ENCODE assay signal across 1 cellular context in the genomic region with DNA sequence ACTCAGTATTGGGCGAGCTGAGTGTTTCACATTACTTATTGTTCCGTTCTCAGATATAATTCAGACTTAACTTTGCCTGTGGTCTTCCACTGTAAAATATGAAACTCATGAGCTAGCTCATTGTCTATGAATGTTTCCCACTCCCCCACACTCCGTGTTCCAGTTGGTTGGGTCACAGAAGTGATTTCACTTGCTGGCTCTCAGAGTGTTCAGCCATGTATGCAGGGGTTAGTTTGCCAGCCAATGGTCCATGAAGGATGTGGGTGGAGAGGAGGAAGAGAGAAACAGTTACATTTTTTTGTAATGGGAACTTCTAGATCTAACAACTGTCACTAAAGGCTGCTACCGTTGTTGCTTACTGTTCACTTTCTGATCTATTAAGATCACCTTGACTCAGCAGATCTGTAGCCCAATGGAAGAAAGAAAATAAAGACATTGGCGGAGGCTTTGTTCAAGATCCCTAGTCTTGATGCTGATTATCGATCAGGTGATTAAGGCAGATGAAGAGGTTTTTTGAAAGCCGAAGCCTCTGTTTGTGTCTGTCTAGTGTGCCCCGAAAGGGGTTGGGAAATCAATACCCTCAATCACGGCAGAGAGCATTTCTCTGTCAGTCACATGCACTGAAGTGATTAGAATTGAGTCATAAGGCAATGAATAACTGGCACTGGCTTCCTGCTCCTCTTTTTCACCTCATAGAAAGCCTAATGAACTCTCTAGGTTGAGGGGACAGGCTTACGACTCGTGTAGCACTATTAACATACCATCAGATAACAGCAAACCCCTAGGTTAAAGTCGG.
TF ChIP-seq lines count a peak whose summit lies in the region.

No MANE protein-coding gene starts in this region.

TF ChIP-seq in GM12878, 131 proteins besides CTCF, POLR2A, EP300 and RAD21 (continued from another document and continues in another):
- TF ChIP-seq CEBPZ (IDR thresholded peaks at IDR 0.05; ENCODE audit: low read depth, low read length) (no peak), NBN (IDR thresholded peaks at IDR 0.05) (peak; percentile 74), CEBPB (IDR thresholded peaks at IDR 0.05; ENCODE audit: borderline replicate concordance in 1 of 2, low read depth in 2 of 2, low read length in 2 of 2) (peak in 1 of 2 experiments; percentile 82; a peak in 1 of 4 replicates), KAT2A (conservative IDR thresholded peaks at IDR 0.05; ENCODE audit: control insufficient read depth, low read depth, low read length) (no peak), TCF12 (IDR thresholded peaks at IDR 0.05; ENCODE audit: low read depth, low read length) (peak; percentile 48; the same call in 1 of the 2 replicates), MEF2B (IDR thresholded peaks at IDR 0.05; ENCODE audit: partially characterized antibody, poor library complexity, severe bottlenecking) (peak; percentile 48), RAD51 (IDR thresholded peaks at IDR 0.05) (no peak; the same call in 1 of the 2 replicates), HSF1 (IDR thresholded peaks at IDR 0.05; ENCODE audit: low read depth, low read length) (no peak), RCOR1 (conservative IDR thresholded peaks at IDR 0.05; ENCODE audit: low read depth, low read length) (no peak), PML (IDR thresholded peaks at IDR 0.05; ENCODE audit: low read length) (peak; percentile 48; the same call in 1 of the 2 replicates), SP1 (IDR thresholded peaks at IDR 0.05; ENCODE audit: low read depth, low read length) (no peak), STAT3 (IDR thresholded peaks at IDR 0.05; ENCODE audit: low read depth, low read length) (no peak), RUNX3 (IDR thresholded peaks at IDR 0.05; ENCODE audit: low read length) (peak; percentile 89), SREBF2 (IDR thresholded peaks at IDR 0.05; ENCODE audit: low read length) (no peak), YY1 (IDR thresholded peaks at IDR 0.05; ENCODE audit: low read depth, low read length) (no peak), FOXM1 (IDR thresholded peaks at IDR 0.05; ENCODE audit: low read depth, low read length) (peak; percentile 89; the same call in 1 of the 2 replicates), MEF2A (IDR thresholded peaks at IDR 0.05; ENCODE audit: insufficient read depth, low read depth, low read length) (peak; percentile 78; the same call in 1 of the 2 replicates), TCF3 (IDR thresholded peaks at IDR 0.05; ENCODE audit: borderline replicate concordance, insufficient read depth, low read depth, low read length) (0 out of 2 replicates have a peak, but pooled peaks have one; percentile 44), SUPT20H (IDR thresholded peaks at IDR 0.05; ENCODE audit: borderline replicate concordance, control insufficient read depth, low read depth, low read length) (no peak), RELA (IDR thresholded peaks at IDR 0.05; ENCODE audit: borderline replicate concordance, partially characterized antibody) (no peak), RBBP5 (conservative IDR thresholded peaks at IDR 0.05) (no peak), SMC3 (IDR thresholded peaks at IDR 0.05; ENCODE audit: borderline replicate concordance, low read length) (0 out of 2 replicates have a peak, but pooled peaks have one; percentile 4), PAX8 (IDR thresholded peaks at IDR 0.05) (peak; percentile 93; the same call in 1 of the 2 replicates), BRCA1 (IDR thresholded peaks at IDR 0.05; ENCODE audit: low read depth, low read length) (no peak), ZZZ3 (IDR thresholded peaks at IDR 0.05; ENCODE audit: control insufficient read depth, insufficient read length, low read depth) (no peak), ATF7 (IDR thresholded peaks at IDR 0.05; ENCODE audit: low read depth) (peak; percentile 88), ETV6 (conservative IDR thresholded peaks at IDR 0.05 in 1 of 2, IDR thresholded peaks at IDR 0.05 in 1 of 2; ENCODE audit: borderline replicate concordance in 1 of 2, low read depth in 1 of 2) (peak in 1 of 2 experiments; percentile 81; a peak in 2 of 4 replicates), GATAD2B (conservative IDR thresholded peaks at IDR 0.05; ENCODE audit: low read depth) (peak; percentile 86; the same call in 1 of the 2 replicates), PAX5 (IDR thresholded peaks at IDR 0.05; ENCODE audit: borderline replicate concordance, low read depth, low read length) (peak; percentile 99), NFYA (IDR thresholded peaks at IDR 0.05; ENCODE audit: borderline replicate concordance, low read depth, low read length) (no peak), SRF (IDR thresholded peaks at IDR 0.05; ENCODE audit: low read depth in 2 of 2, low read length in 2 of 2) (0 out of 4 replicates have a peak, but pooled peaks of 1 of the 2 experiments have one; percentile 4), IRF3 (IDR thresholded peaks at IDR 0.05) (no peak), STAT1 (conservative IDR thresholded peaks at IDR 0.05) (no peak)
- TF ChIP-seq, protein P1, sequence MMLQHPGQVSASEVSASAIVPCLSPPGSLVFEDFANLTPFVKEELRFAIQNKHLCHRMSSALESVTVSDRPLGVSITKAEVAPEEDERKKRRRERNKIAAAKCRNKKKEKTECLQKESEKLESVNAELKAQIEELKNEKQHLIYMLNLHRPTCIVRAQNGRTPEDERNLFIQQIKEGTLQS (IDR thresholded peaks at IDR 0.05; ENCODE audit: borderline replicate concordance, extremely low read depth, low read depth, low read length), result no peak
- TF ChIP-seq, protein P2, sequence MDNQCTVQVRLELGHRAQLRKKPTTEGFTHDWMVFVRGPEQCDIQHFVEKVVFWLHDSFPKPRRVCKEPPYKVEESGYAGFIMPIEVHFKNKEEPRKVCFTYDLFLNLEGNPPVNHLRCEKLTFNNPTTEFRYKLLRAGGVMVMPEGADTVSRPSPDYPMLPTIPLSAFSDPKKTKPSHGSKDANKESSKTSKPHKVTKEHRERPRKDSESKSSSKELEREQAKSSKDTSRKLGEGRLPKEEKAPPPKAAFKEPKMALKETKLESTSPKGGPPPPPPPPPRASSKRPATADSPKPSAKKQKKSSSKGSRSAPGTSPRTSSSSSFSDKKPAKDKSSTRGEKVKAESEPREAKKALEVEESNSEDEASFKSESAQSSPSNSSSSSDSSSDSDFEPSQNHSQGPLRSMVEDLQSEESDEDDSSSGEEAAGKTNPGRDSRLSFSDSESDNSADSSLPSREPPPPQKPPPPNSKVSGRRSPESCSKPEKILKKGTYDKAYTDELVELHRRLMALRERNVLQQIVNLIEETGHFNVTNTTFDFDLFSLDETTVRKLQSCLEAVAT (IDR thresholded peaks at IDR 0.05), result peak; percentile 86
- TF ChIP-seq, protein P3, sequence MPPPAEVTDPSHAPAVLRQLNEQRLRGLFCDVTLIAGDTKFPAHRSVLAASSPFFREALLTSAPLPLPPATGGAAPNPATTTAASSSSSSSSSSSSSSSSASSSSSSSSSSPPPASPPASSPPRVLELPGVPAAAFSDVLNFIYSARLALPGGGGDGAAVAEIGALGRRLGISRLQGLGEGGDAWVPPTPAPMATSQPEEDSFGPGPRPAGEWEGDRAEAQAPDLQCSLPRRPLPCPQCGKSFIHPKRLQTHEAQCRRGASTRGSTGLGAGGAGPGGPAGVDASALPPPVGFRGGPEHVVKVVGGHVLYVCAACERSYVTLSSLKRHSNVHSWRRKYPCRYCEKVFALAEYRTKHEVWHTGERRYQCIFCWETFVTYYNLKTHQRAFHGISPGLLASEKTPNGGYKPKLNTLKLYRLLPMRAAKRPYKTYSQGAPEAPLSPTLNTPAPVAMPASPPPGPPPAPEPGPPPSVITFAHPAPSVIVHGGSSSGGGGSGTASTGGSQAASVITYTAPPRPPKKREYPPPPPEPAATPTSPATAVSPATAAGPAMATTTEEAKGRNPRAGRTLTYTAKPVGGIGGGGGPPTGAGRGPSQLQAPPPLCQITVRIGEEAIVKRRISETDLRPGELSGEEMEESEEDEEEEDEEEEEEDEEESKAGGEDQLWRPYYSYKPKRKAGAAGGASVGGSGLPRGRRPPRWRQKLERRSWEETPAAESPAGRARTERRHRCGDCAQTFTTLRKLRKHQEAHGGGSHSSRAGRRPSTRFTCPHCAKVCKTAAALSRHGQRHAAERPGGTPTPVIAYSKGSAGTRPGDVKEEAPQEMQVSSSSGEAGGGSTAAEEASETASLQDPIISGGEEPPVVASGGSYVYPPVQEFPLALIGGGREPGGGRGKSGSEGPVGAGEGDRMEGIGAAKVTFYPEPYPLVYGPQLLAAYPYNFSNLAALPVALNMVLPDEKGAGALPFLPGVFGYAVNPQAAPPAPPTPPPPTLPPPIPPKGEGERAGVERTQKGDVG (CRISPR knock-in tag; IDR thresholded peaks at IDR 0.05), result no peak
- TF ChIP-seq, protein P4, sequence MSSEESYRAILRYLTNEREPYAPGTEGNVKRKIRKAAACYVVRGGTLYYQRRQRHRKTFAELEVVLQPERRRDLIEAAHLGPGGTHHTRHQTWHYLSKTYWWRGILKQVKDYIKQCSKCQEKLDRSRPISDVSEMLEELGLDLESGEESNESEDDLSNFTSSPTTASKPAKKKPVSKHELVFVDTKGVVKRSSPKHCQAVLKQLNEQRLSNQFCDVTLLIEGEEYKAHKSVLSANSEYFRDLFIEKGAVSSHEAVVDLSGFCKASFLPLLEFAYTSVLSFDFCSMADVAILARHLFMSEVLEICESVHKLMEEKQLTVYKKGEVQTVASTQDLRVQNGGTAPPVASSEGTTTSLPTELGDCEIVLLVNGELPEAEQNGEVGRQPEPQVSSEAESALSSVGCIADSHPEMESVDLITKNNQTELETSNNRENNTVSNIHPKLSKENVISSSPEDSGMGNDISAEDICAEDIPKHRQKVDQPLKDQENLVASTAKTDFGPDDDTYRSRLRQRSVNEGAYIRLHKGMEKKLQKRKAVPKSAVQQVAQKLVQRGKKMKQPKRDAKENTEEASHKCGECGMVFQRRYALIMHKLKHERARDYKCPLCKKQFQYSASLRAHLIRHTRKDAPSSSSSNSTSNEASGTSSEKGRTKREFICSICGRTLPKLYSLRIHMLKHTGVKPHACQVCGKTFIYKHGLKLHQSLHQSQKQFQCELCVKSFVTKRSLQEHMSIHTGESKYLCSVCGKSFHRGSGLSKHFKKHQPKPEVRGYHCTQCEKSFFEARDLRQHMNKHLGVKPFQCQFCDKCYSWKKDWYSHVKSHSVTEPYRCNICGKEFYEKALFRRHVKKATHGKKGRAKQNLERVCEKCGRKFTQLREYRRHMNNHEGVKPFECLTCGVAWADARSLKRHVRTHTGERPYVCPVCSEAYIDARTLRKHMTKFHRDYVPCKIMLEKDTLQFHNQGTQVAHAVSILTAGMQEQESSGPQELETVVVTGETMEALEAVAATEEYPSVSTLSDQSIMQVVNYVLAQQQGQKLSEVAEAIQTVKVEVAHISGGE (CRISPR knock-in tag; IDR thresholded peaks at IDR 0.05), result no peak
- TF ChIP-seq, protein P5, sequence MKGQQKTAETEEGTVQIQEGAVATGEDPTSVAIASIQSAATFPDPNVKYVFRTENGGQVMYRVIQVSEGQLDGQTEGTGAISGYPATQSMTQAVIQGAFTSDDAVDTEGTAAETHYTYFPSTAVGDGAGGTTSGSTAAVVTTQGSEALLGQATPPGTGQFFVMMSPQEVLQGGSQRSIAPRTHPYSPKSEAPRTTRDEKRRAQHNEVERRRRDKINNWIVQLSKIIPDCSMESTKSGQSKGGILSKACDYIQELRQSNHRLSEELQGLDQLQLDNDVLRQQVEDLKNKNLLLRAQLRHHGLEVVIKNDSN (IDR thresholded peaks at IDR 0.05; ENCODE audit: borderline replicate concordance, extremely low read length, insufficient read depth, low read depth, low read length), result no peak
